In the genomic region with DNA sequence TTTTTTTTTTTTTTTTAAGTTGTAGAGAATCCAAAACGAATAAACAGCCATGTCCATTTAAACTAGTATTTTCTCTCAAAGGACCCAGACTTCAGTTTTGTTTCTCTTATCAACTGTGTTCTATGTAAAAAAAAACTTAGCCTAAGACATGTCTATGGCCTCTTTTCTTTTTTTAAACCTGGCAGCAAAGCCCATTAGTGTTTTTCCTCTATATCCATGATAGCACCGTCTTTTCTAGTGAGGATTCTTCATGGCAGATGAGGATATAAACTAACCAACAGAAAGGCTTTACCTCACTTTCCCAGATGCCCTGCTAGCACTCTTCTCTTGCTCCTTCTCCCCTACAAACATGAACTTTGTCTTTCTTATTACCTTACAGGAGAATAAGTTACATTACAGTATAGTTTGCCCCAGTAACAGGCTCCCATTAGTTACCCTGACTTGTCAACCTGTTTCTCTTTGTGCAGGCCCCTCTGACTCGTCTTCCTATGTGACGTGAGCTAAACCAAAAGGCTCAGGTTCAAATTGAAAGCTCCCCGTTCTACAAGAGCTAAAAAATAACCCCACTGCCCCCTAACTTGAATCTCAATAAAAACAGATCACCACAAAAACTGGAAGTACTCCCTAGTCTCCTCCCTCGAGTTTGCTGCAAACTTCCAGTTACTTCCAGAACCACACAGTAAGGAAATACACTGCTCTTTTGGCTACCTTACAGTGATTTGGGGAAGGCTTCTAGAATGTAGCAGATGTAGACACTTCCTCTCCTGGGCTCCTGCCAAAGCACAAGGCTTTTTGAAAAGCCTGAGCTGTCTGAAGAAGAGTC, we compare ENCODE assay signal across 8 cellular contexts. TPM values are rescaled to one million over a fixed set of nuclear protein-coding genes. Genes with fewer than 3 reads are reported as not detected.
DNase-seq lines count a peak whose midpoint lies in the region; ATAC-seq and TF ChIP-seq lines count a peak whose summit lies in the region.

No MANE protein-coding gene starts in this region.

- peaks cover 5% of the 10 kb centered on the region for H3K27me3 Mint-ChIP-seq in endothelial cell (ENCODE audit: unreplicated experiment)
- H3K27me3 Mint-ChIP-seq in natural killer cell treated with Interleukin-12 subunit alpha and Interleukin-12 subunit beta and Interleukin-15 and Interleukin-18, amount 100 ng/mL, for 72 hours, result no peaks in the 10 kb centered on the region

- no peak overlapping the region for H3K27ac ChIP-seq in SJCRH30

- no peak for TF ChIP-seq CTCF in endothelial cell (IDR thresholded peaks at IDR 0.05; ENCODE audit: unreplicated experiment)

- H3K9me3 Mint-ChIP-seq in endothelial cell (ENCODE audit: unreplicated experiment), result no peaks in the 10 kb centered on the region
- H3K9me3 Mint-ChIP-seq in natural killer cell treated with Interleukin-12 subunit alpha and Interleukin-12 subunit beta and Interleukin-15 and Interleukin-18, amount 100 ng/mL, for 72 hours, result no peaks in the 10 kb centered on the region

- H3K4me3 ChIP-seq in SJCRH30, result no peak overlapping the region

- H3K4me1 Mint-ChIP-seq in endothelial cell (ENCODE audit: unreplicated experiment), result peaks cover 7% of the 10 kb centered on the region
- H3K4me1 Mint-ChIP-seq in natural killer cell treated with Interleukin-12 subunit alpha and Interleukin-12 subunit beta and Interleukin-15 and Interleukin-18, amount 100 ng/mL, for 72 hours (ENCODE audit: low read depth in 2 of 2), result peaks cover 11 to 17% of the 10 kb centered on the region in 2 donors

- no peaks in the 10 kb centered on the region for H3K9me3 ChIP-seq in SJCRH30 (replicated peaks)

- H3K27me3 ChIP-seq in SJCRH30, result no peaks in the 10 kb centered on the region

- DNase-seq in Daoy (ENCODE audit: low read depth), result peak; percentile 14
- DNase-seq in RPMI8226, result peak; percentile 79
- DNase-seq in endothelial cell (ENCODE audit: low spot score), result no peak
- DNase-seq in natural killer cell treated with Interleukin-12 subunit alpha and Interleukin-12 subunit beta and Interleukin-15 and Interleukin-18, amount 100 ng/mL, for 72 hours (ENCODE audit: low spot score), result no peak
- no peak for DNase-seq in UCSD-AML1 (lab: John Stamatoyannopoulos, UW; ENCODE audit: unreplicated experiment)
- DNase-seq in SJCRH30, result no peak

- peaks cover 43% of the 10 kb centered on the region for H3K36me3 ChIP-seq in SJCRH30

- H3K36me3 Mint-ChIP-seq in endothelial cell (ENCODE audit: low read depth, unreplicated experiment), result no peaks in the 10 kb centered on the region
- peaks cover 5% of the 10 kb centered on the region for H3K36me3 Mint-ChIP-seq in natural killer cell treated with Interleukin-12 subunit alpha and Interleukin-12 subunit beta and Interleukin-15 and Interleukin-18, amount 100 ng/mL, for 72 hours

- ATAC-seq in natural killer cell treated with Interleukin-12 subunit alpha and Interleukin-12 subunit beta and Interleukin-15 and Interleukin-18, amount 100 ng/mL, for 72 hours, result no peak
- ATAC-seq in GM21423 (IDR thresholded peaks at IDR 0.05; ENCODE audit: unreplicated experiment) (no peak), HG03095 (IDR thresholded peaks at IDR 0.05; ENCODE audit: unreplicated experiment) (no peak)

- peak overlapping the region; percentile 65 for H3K27ac Mint-ChIP-seq in endothelial cell (ENCODE audit: unreplicated experiment)
- peak overlapping the region; percentile 12 to 57 for H3K27ac Mint-ChIP-seq in natural killer cell treated with Interleukin-12 subunit alpha and Interleukin-12 subunit beta and Interleukin-15 and Interleukin-18, amount 100 ng/mL, for 72 hours

- H3K4me1 ChIP-seq in SJCRH30, result no peaks in the 10 kb centered on the region

- no peak overlapping the region for H3K4me3 Mint-ChIP-seq in endothelial cell (ENCODE audit: unreplicated experiment)
- peak overlapping the region; percentile 20 for H3K4me3 Mint-ChIP-seq in natural killer cell treated with Interleukin-12 subunit alpha and Interleukin-12 subunit beta and Interleukin-15 and Interleukin-18, amount 100 ng/mL, for 72 hours

RNA-seq across cellular contexts. Expression of gene P4HA1, which starts 20.1 kb away (rescaled TPM):
- total RNA-seq in Daoy (2014; rRNA removed; shearing (Covaris generic)), result 56.9 and 58.9 TPM in 2 replicates
- 20.4 TPM for total RNA-seq in endothelial cell (ENCODE audit: unreplicated experiment)
- 10 to 100 TPM; 30.8 to 61.1 TPM for total RNA-seq in natural killer cell treated with Interleukin-12 subunit alpha and Interleukin-12 subunit beta and Interleukin-15 and Interleukin-18, amount 100 ng/mL, for 72 hours
- total RNA-seq in SJCRH30 (2014; rRNA removed; shearing (Covaris generic)), result 78.0 and 82.4 TPM in 2 replicates

RNA-seq across cellular contexts. Expression of gene NUDT13, which starts 33.7 kb away (rescaled TPM):
- total RNA-seq in Daoy (2014; rRNA removed; shearing (Covaris generic)), result 1.2 TPM in 1 of 2 replicates, not detected in the other
- 2.3 TPM for total RNA-seq in endothelial cell (ENCODE audit: unreplicated experiment)
- 1 to 10 TPM; 1.1 to 1.3 TPM for total RNA-seq in natural killer cell treated with Interleukin-12 subunit alpha and Interleukin-12 subunit beta and Interleukin-15 and Interleukin-18, amount 100 ng/mL, for 72 hours
- 0.49 and 0.84 TPM in 2 replicates for total RNA-seq in SJCRH30 (2014; rRNA removed; shearing (Covaris generic))

Comparison
In these comparisons a context has a peak if more than half of its experiments do, and no peak if none do; other contexts are left out.
1. DNase-seq: peak in Daoy (single experiment) and RPMI8226 (single experiment); none in endothelial cell (single experiment), natural killer cell treated with Interleukin-12 subunit alpha and Interleukin-12 subunit beta and Interleukin-15 and Interleukin-18, amount 100 ng/mL, for 72 hours (single experiment), UCSD-AML1 (single experiment) and SJCRH30 (0 of 2).